In the genomic region with DNA sequence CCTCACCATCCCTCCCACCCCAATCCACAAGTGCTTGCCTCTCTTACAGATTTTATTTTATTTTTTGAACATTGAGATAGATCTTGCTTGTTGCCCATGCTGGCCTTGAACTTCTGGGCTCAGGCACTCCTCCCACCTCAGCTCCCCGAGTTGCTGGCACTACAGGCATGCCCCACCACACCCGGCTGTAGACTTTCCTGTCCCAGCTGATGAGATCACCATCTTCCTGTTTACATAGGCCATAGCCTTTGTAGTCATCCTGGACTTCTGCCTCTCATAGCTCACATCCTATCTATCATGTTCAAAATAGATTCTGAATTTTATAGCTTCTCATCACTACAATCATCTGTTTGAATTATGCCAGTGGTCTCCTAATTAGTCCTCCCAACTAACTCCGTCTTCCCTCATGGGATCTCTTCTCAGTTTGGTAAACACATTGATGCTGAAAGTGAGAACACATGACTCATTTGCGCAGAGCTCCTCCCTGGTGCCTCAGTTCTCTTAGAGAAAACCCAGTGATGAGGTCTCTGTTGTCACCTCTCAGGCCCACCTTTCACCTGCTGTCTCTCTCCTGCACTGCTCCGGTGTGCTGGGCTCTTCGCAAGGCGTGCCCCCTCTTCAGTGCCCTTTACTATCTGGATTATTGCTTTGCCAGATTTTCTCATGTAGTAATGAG, we compare ENCODE assay signal across 1 cellular context.
A peak's percentile ranks its signal among the peaks of the same experiment; 100 is the strongest.
TF ChIP-seq lines count a peak whose summit lies in the region.

No MANE protein-coding gene starts in this region.

TF ChIP-seq in HEK293, 187 proteins besides CTCF, POLR2A, EP300 and RAD21 (continued from another document):
- TF ChIP-seq PRDM1 (tag by site-specific recombination; IDR thresholded peaks at IDR 0.05) (no peak; the same call in 1 of the 2 replicates), ZNF664 (tag by site-specific recombination; IDR thresholded peaks at IDR 0.05) (no peak), IKZF3 (tag by site-specific recombination; IDR thresholded peaks at IDR 0.05) (no peak), ZBTB17 (tag by site-specific recombination; IDR thresholded peaks at IDR 0.05) (no peak), OVOL3 (tag by site-specific recombination; IDR thresholded peaks at IDR 0.05) (no peak), ZNF23 (tag by site-specific recombination; IDR thresholded peaks at IDR 0.05; ENCODE audit: borderline replicate concordance) (no peak), PATZ1 (tag by site-specific recombination; IDR thresholded peaks at IDR 0.05) (peak; percentile 37; the same call in 1 of the 2 replicates), ZNF585B (tag by site-specific recombination; IDR thresholded peaks at IDR 0.05) (no peak), ZBTB8A (tag by site-specific recombination; IDR thresholded peaks at IDR 0.05) (no peak), ZNF48 (tag by site-specific recombination; IDR thresholded peaks at IDR 0.05) (no peak), ZNF76 (tag by site-specific recombination; IDR thresholded peaks at IDR 0.05; ENCODE audit: borderline replicate concordance, low read depth) (no peak), HOXD13 (CRISPR knock-in tag; IDR thresholded peaks at IDR 0.05; ENCODE audit: borderline replicate concordance) (no peak), PRDM2 (tag by site-specific recombination; IDR thresholded peaks at IDR 0.05; ENCODE audit: borderline replicate concordance) (no peak), ZBTB26 (tag by site-specific recombination; optimal IDR thresholded peaks at IDR 0.05) (no peak), ZNF692 (tag by site-specific recombination; IDR thresholded peaks at IDR 0.05) (peak; percentile 51), YY1 (tag by site-specific recombination; IDR thresholded peaks at IDR 0.05) (no peak), ZNF114 (tag by site-specific recombination; IDR thresholded peaks at IDR 0.05) (no peak)
- TF ChIP-seq, protein P1, sequence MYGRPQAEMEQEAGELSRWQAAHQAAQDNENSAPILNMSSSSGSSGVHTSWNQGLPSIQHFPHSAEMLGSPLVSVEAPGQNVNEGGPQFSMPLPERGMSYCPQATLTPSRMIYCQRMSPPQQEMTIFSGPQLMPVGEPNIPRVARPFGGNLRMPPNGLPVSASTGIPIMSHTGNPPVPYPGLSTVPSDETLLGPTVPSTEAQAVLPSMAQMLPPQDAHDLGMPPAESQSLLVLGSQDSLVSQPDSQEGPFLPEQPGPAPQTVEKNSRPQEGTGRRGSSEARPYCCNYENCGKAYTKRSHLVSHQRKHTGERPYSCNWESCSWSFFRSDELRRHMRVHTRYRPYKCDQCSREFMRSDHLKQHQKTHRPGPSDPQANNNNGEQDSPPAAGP (tag by site-specific recombination; IDR thresholded peaks at IDR 0.05), result peak; percentile 36; the same call in 1 of the 2 replicates
- TF ChIP-seq, protein P2, sequence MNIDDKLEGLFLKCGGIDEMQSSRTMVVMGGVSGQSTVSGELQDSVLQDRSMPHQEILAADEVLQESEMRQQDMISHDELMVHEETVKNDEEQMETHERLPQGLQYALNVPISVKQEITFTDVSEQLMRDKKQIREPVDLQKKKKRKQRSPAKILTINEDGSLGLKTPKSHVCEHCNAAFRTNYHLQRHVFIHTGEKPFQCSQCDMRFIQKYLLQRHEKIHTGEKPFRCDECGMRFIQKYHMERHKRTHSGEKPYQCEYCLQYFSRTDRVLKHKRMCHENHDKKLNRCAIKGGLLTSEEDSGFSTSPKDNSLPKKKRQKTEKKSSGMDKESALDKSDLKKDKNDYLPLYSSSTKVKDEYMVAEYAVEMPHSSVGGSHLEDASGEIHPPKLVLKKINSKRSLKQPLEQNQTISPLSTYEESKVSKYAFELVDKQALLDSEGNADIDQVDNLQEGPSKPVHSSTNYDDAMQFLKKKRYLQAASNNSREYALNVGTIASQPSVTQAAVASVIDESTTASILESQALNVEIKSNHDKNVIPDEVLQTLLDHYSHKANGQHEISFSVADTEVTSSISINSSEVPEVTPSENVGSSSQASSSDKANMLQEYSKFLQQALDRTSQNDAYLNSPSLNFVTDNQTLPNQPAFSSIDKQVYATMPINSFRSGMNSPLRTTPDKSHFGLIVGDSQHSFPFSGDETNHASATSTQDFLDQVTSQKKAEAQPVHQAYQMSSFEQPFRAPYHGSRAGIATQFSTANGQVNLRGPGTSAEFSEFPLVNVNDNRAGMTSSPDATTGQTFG (tag by site-specific recombination; IDR thresholded peaks at IDR 0.05; ENCODE audit: borderline replicate concordance), result no peak
